In the genomic region with DNA sequence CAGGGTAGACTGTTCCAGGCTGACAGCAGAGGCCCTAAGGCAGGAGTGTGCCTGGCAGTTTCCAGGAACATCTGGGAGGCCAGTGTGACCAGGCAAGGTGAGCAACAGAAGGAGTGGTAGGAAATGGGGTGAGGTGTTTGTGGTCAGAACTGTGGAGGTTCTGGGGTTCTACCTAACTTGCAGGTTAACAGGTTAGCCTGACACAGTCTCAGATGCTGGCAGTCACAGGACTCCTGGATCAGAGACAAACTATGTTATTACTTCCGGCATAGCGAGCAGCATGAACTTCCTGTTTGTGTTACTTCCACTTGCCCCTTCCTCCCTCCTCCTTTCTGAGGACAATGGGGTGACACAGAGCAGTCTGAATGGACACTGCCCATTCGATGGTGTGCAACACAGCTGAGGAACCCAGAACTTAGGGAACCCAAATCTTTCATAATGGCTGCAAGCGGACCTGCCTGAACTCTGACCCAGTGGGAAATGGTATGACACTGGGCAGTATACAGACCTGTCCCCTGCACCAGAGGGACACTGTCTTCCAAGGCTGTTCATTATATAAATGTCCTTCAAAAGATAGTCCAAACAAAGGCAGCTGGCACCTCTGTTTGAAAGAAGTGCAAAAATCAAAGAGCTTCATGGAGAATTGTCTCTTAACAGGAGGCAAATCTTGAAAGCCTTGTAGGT, we compare ENCODE assay signal across 8 cellular contexts. TPM values are rescaled to one million over a fixed set of nuclear protein-coding genes. Genes with fewer than 3 reads are reported as not detected.
DNase-seq lines count a peak whose midpoint lies in the region; ATAC-seq and TF ChIP-seq lines count a peak whose summit lies in the region.

No MANE protein-coding gene starts in this region.

- peak overlapping the region; percentile 84 for H3K27ac Mint-ChIP-seq in activated T-helper 1 cell treated with anti-CD3 and anti-CD28 coated beads, Interleukin-12 subunit alpha, Interleukin-12 subunit beta, Interleukin-2, Interleukin-4 antibody, amounts not matched to agents 30 ng/mL and 10 ng/mL and 1 ng/mL, durations not matched to agents 14 hours and 24 hours and 36 hours
- H3K27ac Mint-ChIP-seq in chondrocyte (ENCODE audit: unreplicated experiment), result no peak overlapping the region

- H3K36me3 ChIP-seq in BLaER1 (no peaks in the 10 kb centered on the region), lower lobe of right lung (no peaks in the 10 kb centered on the region), gastrocnemius medialis (no peaks in the 10 kb centered on the region)

- TF ChIP-seq POLR2A in gastrocnemius medialis (IDR thresholded peaks at IDR 0.05), result no peak

- peaks cover 28% of the 10 kb centered on the region for H3K4me1 Mint-ChIP-seq in activated T-helper 1 cell treated with anti-CD3 and anti-CD28 coated beads, Interleukin-12 subunit alpha, Interleukin-12 subunit beta, Interleukin-2, Interleukin-4 antibody, amounts not matched to agents 30 ng/mL and 10 ng/mL and 1 ng/mL, durations not matched to agents 14 hours and 24 hours and 36 hours (ENCODE audit: low read depth)
- peaks cover 11% of the 10 kb centered on the region for H3K4me1 Mint-ChIP-seq in chondrocyte (ENCODE audit: low read depth)

- no peak overlapping the region for H3K9ac ChIP-seq in BLaER1

- no peaks in the 10 kb centered on the region for H3K27me3 Mint-ChIP-seq in activated T-helper 1 cell treated with anti-CD3 and anti-CD28 coated beads, Interleukin-12 subunit alpha, Interleukin-12 subunit beta, Interleukin-2, Interleukin-4 antibody, amounts not matched to agents 30 ng/mL and 10 ng/mL and 1 ng/mL, durations not matched to agents 14 hours and 24 hours and 36 hours (ENCODE audit: insufficient read depth)
- no peaks in the 10 kb centered on the region for H3K27me3 Mint-ChIP-seq in chondrocyte (ENCODE audit: low read depth)

- peak; percentile 39 for DNase-seq in Jurkat, Clone E6-1 (ENCODE audit: low read depth, low spot score)
- peak; percentile 33 for DNase-seq in activated T-helper 1 cell treated with anti-CD3 and anti-CD28 coated beads, Interleukin-12 subunit alpha, Interleukin-12 subunit beta, Interleukin-2, Interleukin-4 antibody, amounts not matched to agents 30 ng/mL and 10 ng/mL and 1 ng/mL, durations not matched to agents 14 hours and 24 hours and 36 hours (ENCODE audit: low spot score)
- DNase-seq in lower lobe of right lung (no peak), gastrocnemius medialis (no peak), chondrocyte (ENCODE audit: low spot score) (no peak)

- H3K36me3 Mint-ChIP-seq in activated T-helper 1 cell treated with anti-CD3 and anti-CD28 coated beads, Interleukin-12 subunit alpha, Interleukin-12 subunit beta, Interleukin-2, Interleukin-4 antibody, amounts not matched to agents 30 ng/mL and 10 ng/mL and 1 ng/mL, durations not matched to agents 14 hours and 24 hours and 36 hours (ENCODE audit: low read depth), result no peaks in the 10 kb centered on the region
- H3K36me3 Mint-ChIP-seq in chondrocyte (ENCODE audit: low read depth), result no peaks in the 10 kb centered on the region

- in situ Hi-C loops in gastrocnemius medialis (cut with MboI; ENCODE audit: low sequenced_read_pairs in 4 of 4), result no loop called here

- H3K27me3 ChIP-seq in BLaER1 (no peaks in the 10 kb centered on the region), lower lobe of right lung (ENCODE audit: low read depth) (no peaks in the 10 kb centered on the region), gastrocnemius medialis (no peaks in the 10 kb centered on the region)

- TF ChIP-seq CTCF in lower lobe of right lung (IDR thresholded peaks at IDR 0.05) (no peak), gastrocnemius medialis (IDR thresholded peaks at IDR 0.05 in 4 of 5, conservative IDR thresholded peaks at IDR 0.05 in 1 of 5) (no peak), chondrocyte (IDR thresholded peaks at IDR 0.05) (no peak)

- peak in 1 of 2 donors; percentile 4 for ATAC-seq in lower lobe of right lung
- no peak for ATAC-seq in GM18498 (IDR thresholded peaks at IDR 0.05; ENCODE audit: unreplicated experiment)
- ATAC-seq in gastrocnemius medialis, result no peak
- ATAC-seq in GM21526 (IDR thresholded peaks at IDR 0.05; ENCODE audit: low FRiP score, unreplicated experiment), result no peak

- peaks cover 19% of the 10 kb centered on the region for H3K4me1 ChIP-seq in BLaER1
- H3K4me1 ChIP-seq in lower lobe of right lung, result peaks cover 26% of the 10 kb centered on the region
- H3K4me1 ChIP-seq in gastrocnemius medialis, result peaks cover 4 to 8% of the 10 kb centered on the region in 2 donors

- peak overlapping the region; percentile 21 for H3K4me2 ChIP-seq in BLaER1

- intact Hi-C loops in activated T-helper 1 cell treated with anti-CD3 and anti-CD28 coated beads, Interleukin-12 subunit alpha, Interleukin-12 subunit beta, Interleukin-2, Interleukin-4 antibody, amounts not matched to agents 30 ng/mL and 10 ng/mL and 1 ng/mL, durations not matched to agents 14 hours and 24 hours and 36 hours (cut with micrococcal nuclease), result loop anchor here (5.0 kb wide), 1 partner anchor 98 kb away; no protein-coding TSS in a partner anchor
- intact Hi-C loops in lower lobe of right lung (cut with DNase I) (no loop called here), gastrocnemius medialis (cut with DNase I; ENCODE audit: low total_unique reads) (no loop called here)

- H4K20me1 ChIP-seq in BLaER1, result peaks cover 9% of the 10 kb centered on the region

- no peak overlapping the region for H3K27ac ChIP-seq in BLaER1
- H3K27ac ChIP-seq in lower lobe of right lung, result peak overlapping the region; percentile 63
- H3K27ac ChIP-seq in gastrocnemius medialis, result no peak overlapping the region

- peak overlapping the region; percentile 15 for H3K4me3 Mint-ChIP-seq in activated T-helper 1 cell treated with anti-CD3 and anti-CD28 coated beads, Interleukin-12 subunit alpha, Interleukin-12 subunit beta, Interleukin-2, Interleukin-4 antibody, amounts not matched to agents 30 ng/mL and 10 ng/mL and 1 ng/mL, durations not matched to agents 14 hours and 24 hours and 36 hours
- no peak overlapping the region for H3K4me3 Mint-ChIP-seq in chondrocyte (ENCODE audit: unreplicated experiment)

- H3K4me3 ChIP-seq in BLaER1 (no peak overlapping the region), lower lobe of right lung (no peak overlapping the region), gastrocnemius medialis (no peak overlapping the region)
- H3K4me3 ChIP-seq in Jurkat, Clone E6-1 (ENCODE audit: low read length), result no peak overlapping the region

- H3K9me3 Mint-ChIP-seq in activated T-helper 1 cell treated with anti-CD3 and anti-CD28 coated beads, Interleukin-12 subunit alpha, Interleukin-12 subunit beta, Interleukin-2, Interleukin-4 antibody, amounts not matched to agents 30 ng/mL and 10 ng/mL and 1 ng/mL, durations not matched to agents 14 hours and 24 hours and 36 hours, result no peaks in the 10 kb centered on the region
- H3K9me3 Mint-ChIP-seq in chondrocyte (ENCODE audit: low read depth), result peaks cover 3% of the 10 kb centered on the region

- H3K9me3 ChIP-seq in BLaER1, result peaks cover under 1% of the 10 kb centered on the region; the same call in 1 of the 2 replicates
- no peaks in the 10 kb centered on the region for H3K9me3 ChIP-seq in lower lobe of right lung
- no peaks in the 10 kb centered on the region for H3K9me3 ChIP-seq in gastrocnemius medialis

RNA-seq across cellular contexts. Expression of gene SAR1A, which starts 3.9 kb away (rescaled TPM):
- polyA plus RNA-seq in Jurkat, Clone E6-1 (2012; ENCODE audit: insufficient read depth, insufficient read length), result 60.7 TPM
- total RNA-seq in activated T-helper 1 cell treated with anti-CD3 and anti-CD28 coated beads, Interleukin-12 subunit alpha, Interleukin-12 subunit beta, Interleukin-2, Interleukin-4 antibody, amounts not matched to agents 30 ng/mL and 10 ng/mL and 1 ng/mL, durations not matched to agents 14 hours and 24 hours and 36 hours, result 117 TPM in 2 replicates
- 114 TPM for total RNA-seq in lower lobe of right lung
- total RNA-seq in gastrocnemius medialis, result 10 to 100 TPM; 53.9 to 64.4 (median 59.5) TPM
- total RNA-seq in chondrocyte, result 203 to 233 TPM (median 212 TPM) in 3 replicates

RNA-seq across cellular contexts. Expression of gene TYSND1, which starts 27.7 kb away (rescaled TPM):
- polyA plus RNA-seq in Jurkat, Clone E6-1 (2012; ENCODE audit: insufficient read depth, insufficient read length), result 16.7 TPM
- total RNA-seq in activated T-helper 1 cell treated with anti-CD3 and anti-CD28 coated beads, Interleukin-12 subunit alpha, Interleukin-12 subunit beta, Interleukin-2, Interleukin-4 antibody, amounts not matched to agents 30 ng/mL and 10 ng/mL and 1 ng/mL, durations not matched to agents 14 hours and 24 hours and 36 hours, result 12.6 and 12.7 TPM in 2 replicates
- 13.4 TPM for total RNA-seq in lower lobe of right lung
- total RNA-seq in gastrocnemius medialis, result 10 to 100 TPM in 1 of 4 donors, 1 to 10 TPM in 3; 2.7 to 10.3 (median 4.7) TPM
- total RNA-seq in chondrocyte, result 9.4 to 11.9 TPM (median 9.4 TPM) in 3 replicates

RNA-seq across cellular contexts. Expression of gene AIFM2, which starts 41.6 kb away (rescaled TPM):
- 0.33 TPM for polyA plus RNA-seq in Jurkat, Clone E6-1 (2012; ENCODE audit: insufficient read depth, insufficient read length)
- 7.1 and 7.3 TPM in 2 replicates for total RNA-seq in activated T-helper 1 cell treated with anti-CD3 and anti-CD28 coated beads, Interleukin-12 subunit alpha, Interleukin-12 subunit beta, Interleukin-2, Interleukin-4 antibody, amounts not matched to agents 30 ng/mL and 10 ng/mL and 1 ng/mL, durations not matched to agents 14 hours and 24 hours and 36 hours
- 9.7 TPM for total RNA-seq in lower lobe of right lung
- total RNA-seq in gastrocnemius medialis, result 10 to 100 TPM in 2 of 4 donors, 1 to 10 TPM in 2; 6.8 to 11.0 (median 9.8) TPM
- 10.0 to 10.8 TPM (median 10.3 TPM) in 3 replicates for total RNA-seq in chondrocyte

RNA-seq across cellular contexts. Expression of gene PPA1, which starts 59.0 kb away (rescaled TPM):
- 302 TPM for polyA plus RNA-seq in Jurkat, Clone E6-1 (2012; ENCODE audit: insufficient read depth, insufficient read length)
- 374 and 393 TPM in 2 replicates for total RNA-seq in activated T-helper 1 cell treated with anti-CD3 and anti-CD28 coated beads, Interleukin-12 subunit alpha, Interleukin-12 subunit beta, Interleukin-2, Interleukin-4 antibody, amounts not matched to agents 30 ng/mL and 10 ng/mL and 1 ng/mL, durations not matched to agents 14 hours and 24 hours and 36 hours
- 163 TPM for total RNA-seq in lower lobe of right lung
- 100 to 1,000 TPM in 1 of 4 donors, 10 to 100 TPM in 3; 73.9 to 146 (median 95.3) TPM for total RNA-seq in gastrocnemius medialis
- 67.4 to 74.9 TPM (median 69.0 TPM) in 3 replicates for total RNA-seq in chondrocyte

Comparison
In these comparisons a context has a peak if more than half of its experiments do, and no peak if none do; other contexts are left out.
1. DNase-seq: peak in Jurkat, Clone E6-1 (single experiment) and activated T-helper 1 cell treated with anti-CD3 and anti-CD28 coated beads, Interleukin-12 subunit alpha, Interleukin-12 subunit beta, Interleukin-2, Interleukin-4 antibody, amounts not matched to agents 30 ng/mL and 10 ng/mL and 1 ng/mL, durations not matched to agents 14 hours and 24 hours and 36 hours (single experiment); none in lower lobe of right lung (single experiment), gastrocnemius medialis (0 of 2) and chondrocyte (single experiment).